1 cellular context compared by ENCODE assay signal in the genomic region with DNA sequence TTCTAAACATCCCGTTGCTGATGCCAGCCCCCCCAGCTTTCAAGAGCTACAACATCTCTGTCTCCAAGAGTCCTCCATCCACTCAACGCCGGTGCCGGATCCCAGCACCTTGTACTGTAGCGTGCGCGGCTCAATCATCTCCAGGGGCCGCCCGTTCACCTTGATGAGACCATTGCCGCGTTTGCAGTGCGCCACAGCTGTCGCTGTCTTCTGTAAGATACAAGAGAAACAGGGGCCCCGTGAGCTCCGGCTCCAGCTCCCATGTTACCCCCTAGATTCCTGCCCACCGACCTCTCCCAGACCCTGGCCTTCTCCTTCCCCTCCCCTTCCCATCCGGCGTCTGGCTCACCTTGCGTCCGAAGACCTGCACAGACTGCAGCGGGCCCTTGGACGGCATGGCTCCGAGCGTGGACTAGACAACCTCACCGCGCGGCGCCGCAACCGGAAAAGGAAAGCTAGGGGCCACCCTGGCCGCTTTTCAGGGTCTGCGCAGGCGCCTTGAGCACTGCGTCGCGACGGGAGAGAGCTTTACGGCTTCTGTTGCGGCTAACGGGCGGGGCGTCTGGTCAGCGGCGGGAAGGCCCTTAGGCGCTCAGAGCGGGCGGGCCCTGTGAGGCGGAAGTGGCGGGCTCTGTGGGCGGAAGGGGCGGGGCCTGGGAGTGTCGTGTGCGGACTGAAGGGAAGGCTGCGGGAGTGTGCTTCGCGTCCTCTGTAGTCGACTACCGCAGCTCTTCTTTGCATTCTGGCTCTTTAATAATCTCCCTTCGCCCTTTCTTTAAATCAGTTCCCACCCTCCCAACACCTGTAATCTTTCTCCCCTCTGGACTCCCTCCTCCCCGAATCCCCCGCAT.
TF ChIP-seq lines count a peak whose summit lies in the region.

A gene (minus strand): TSS at position 451 of the 851 bp plus-strand sequence. CDS start 54 bp downstream, at position 397.

TF ChIP-seq in K562, 482 proteins besides CTCF, POLR2A, EP300 and RAD21 (continued from another document and continues in another):
- TF ChIP-seq, protein P1, sequence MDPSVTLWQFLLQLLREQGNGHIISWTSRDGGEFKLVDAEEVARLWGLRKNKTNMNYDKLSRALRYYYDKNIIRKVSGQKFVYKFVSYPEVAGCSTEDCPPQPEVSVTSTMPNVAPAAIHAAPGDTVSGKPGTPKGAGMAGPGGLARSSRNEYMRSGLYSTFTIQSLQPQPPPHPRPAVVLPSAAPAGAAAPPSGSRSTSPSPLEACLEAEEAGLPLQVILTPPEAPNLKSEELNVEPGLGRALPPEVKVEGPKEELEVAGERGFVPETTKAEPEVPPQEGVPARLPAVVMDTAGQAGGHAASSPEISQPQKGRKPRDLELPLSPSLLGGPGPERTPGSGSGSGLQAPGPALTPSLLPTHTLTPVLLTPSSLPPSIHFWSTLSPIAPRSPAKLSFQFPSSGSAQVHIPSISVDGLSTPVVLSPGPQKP (CRISPR knock-in tag; IDR thresholded peaks at IDR 0.05) = no peak
- TF ChIP-seq SRSF9 (IDR thresholded peaks at IDR 0.05; ENCODE audit: borderline replicate concordance, low read depth, low read length) = no peak
- TF ChIP-seq, protein P2, sequence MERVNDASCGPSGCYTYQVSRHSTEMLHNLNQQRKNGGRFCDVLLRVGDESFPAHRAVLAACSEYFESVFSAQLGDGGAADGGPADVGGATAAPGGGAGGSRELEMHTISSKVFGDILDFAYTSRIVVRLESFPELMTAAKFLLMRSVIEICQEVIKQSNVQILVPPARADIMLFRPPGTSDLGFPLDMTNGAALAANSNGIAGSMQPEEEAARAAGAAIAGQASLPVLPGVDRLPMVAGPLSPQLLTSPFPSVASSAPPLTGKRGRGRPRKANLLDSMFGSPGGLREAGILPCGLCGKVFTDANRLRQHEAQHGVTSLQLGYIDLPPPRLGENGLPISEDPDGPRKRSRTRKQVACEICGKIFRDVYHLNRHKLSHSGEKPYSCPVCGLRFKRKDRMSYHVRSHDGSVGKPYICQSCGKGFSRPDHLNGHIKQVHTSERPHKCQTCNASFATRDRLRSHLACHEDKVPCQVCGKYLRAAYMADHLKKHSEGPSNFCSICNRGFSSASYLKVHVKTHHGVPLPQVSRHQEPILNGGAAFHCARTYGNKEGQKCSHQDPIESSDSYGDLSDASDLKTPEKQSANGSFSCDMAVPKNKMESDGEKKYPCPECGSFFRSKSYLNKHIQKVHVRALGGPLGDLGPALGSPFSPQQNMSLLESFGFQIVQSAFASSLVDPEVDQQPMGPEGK (CRISPR knock-in tag; IDR thresholded peaks at IDR 0.05; ENCODE audit: borderline replicate concordance) = no peak
- TF ChIP-seq IFI16 (CRISPR knock-in tag; IDR thresholded peaks at IDR 0.05) = no peak
- no peak for TF ChIP-seq ZNF785 (CRISPR knock-in tag; IDR thresholded peaks at IDR 0.05)
- no peak for TF ChIP-seq CBFA2T2 (conservative IDR thresholded peaks at IDR 0.05)
- peak in 1 of 2 experiments; percentile 96; a peak in 2 of 4 replicates for TF ChIP-seq HDAC1 (IDR thresholded peaks at IDR 0.05)
- TF ChIP-seq HOXB6 (CRISPR knock-in tag; IDR thresholded peaks at IDR 0.05; ENCODE audit: borderline replicate concordance) = no peak
- no peak for TF ChIP-seq XRCC3 (IDR thresholded peaks at IDR 0.05)
- TF ChIP-seq ELF2 (CRISPR knock-in tag; IDR thresholded peaks at IDR 0.05) = peak; percentile 73
- no peak for TF ChIP-seq TEAD4 (IDR thresholded peaks at IDR 0.05; ENCODE audit: low read length)
- TF ChIP-seq TEAD4 (CRISPR knock-in tag; IDR thresholded peaks at IDR 0.05; ENCODE audit: borderline replicate concordance) = no peak
- TF ChIP-seq BDP1 (IDR thresholded peaks at IDR 0.05; ENCODE audit: insufficient read depth, insufficient read length) = no peak
- TF ChIP-seq HCFC1 (IDR thresholded peaks at IDR 0.05; ENCODE audit: low read depth, low read length) = peak; percentile 66
- peak; percentile 97 for TF ChIP-seq POLR2H (tag; IDR thresholded peaks at IDR 0.05; ENCODE audit: low read depth)
- no peak for TF ChIP-seq TCFL5 (CRISPR knock-in tag; conservative IDR thresholded peaks at IDR 0.05)
- TF ChIP-seq, protein P3, sequence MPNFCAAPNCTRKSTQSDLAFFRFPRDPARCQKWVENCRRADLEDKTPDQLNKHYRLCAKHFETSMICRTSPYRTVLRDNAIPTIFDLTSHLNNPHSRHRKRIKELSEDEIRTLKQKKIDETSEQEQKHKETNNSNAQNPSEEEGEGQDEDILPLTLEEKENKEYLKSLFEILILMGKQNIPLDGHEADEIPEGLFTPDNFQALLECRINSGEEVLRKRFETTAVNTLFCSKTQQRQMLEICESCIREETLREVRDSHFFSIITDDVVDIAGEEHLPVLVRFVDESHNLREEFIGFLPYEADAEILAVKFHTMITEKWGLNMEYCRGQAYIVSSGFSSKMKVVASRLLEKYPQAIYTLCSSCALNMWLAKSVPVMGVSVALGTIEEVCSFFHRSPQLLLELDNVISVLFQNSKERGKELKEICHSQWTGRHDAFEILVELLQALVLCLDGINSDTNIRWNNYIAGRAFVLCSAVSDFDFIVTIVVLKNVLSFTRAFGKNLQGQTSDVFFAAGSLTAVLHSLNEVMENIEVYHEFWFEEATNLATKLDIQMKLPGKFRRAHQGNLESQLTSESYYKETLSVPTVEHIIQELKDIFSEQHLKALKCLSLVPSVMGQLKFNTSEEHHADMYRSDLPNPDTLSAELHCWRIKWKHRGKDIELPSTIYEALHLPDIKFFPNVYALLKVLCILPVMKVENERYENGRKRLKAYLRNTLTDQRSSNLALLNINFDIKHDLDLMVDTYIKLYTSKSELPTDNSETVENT (CRISPR knock-in tag; IDR thresholded peaks at IDR 0.05) = peak; percentile 24; the same call in 1 of the 2 replicates
- TF ChIP-seq ASH1L (IDR thresholded peaks at IDR 0.05; ENCODE audit: borderline replicate concordance, low read depth, partially characterized antibody) = no peak
- no peak for TF ChIP-seq BRD9 (IDR thresholded peaks at IDR 0.05; ENCODE audit: low read depth, partially characterized antibody)
- no peak for TF ChIP-seq MCM7 (IDR thresholded peaks at IDR 0.05)
- TF ChIP-seq DACH1 (IDR thresholded peaks at IDR 0.05; ENCODE audit: partially characterized antibody) = no peak
- no peak for TF ChIP-seq ZNF696 (CRISPR knock-in tag; conservative IDR thresholded peaks at IDR 0.05)
- no peak for TF ChIP-seq CREBBP (IDR thresholded peaks at IDR 0.05; ENCODE audit: low read depth, low read length)
- TF ChIP-seq STAG1 (CRISPR knock-in tag; IDR thresholded peaks at IDR 0.05; ENCODE audit: borderline replicate concordance) = no peak
- no peak for TF ChIP-seq ZNF699 (CRISPR knock-in tag; IDR thresholded peaks at IDR 0.05; ENCODE audit: insufficient replicate concordance)
- no peak for TF ChIP-seq ZKSCAN1 (IDR thresholded peaks at IDR 0.05; ENCODE audit: low read depth, low read length)
- TF ChIP-seq, protein P4, sequence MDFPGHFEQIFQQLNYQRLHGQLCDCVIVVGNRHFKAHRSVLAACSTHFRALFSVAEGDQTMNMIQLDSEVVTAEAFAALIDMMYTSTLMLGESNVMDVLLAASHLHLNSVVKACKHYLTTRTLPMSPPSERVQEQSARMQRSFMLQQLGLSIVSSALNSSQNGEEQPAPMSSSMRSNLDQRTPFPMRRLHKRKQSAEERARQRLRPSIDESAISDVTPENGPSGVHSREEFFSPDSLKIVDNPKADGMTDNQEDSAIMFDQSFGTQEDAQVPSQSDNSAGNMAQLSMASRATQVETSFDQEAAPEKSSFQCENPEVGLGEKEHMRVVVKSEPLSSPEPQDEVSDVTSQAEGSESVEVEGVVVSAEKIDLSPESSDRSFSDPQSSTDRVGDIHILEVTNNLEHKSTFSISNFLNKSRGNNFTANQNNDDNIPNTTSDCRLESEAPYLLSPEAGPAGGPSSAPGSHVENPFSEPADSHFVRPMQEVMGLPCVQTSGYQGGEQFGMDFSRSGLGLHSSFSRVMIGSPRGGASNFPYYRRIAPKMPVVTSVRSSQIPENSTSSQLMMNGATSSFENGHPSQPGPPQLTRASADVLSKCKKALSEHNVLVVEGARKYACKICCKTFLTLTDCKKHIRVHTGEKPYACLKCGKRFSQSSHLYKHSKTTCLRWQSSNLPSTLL (IDR thresholded peaks at IDR 0.05) = peak; percentile 99
- TF ChIP-seq HNRNPL (IDR thresholded peaks at IDR 0.05; ENCODE audit: low read depth, low read length) = no peak
- TF ChIP-seq, protein P5, sequence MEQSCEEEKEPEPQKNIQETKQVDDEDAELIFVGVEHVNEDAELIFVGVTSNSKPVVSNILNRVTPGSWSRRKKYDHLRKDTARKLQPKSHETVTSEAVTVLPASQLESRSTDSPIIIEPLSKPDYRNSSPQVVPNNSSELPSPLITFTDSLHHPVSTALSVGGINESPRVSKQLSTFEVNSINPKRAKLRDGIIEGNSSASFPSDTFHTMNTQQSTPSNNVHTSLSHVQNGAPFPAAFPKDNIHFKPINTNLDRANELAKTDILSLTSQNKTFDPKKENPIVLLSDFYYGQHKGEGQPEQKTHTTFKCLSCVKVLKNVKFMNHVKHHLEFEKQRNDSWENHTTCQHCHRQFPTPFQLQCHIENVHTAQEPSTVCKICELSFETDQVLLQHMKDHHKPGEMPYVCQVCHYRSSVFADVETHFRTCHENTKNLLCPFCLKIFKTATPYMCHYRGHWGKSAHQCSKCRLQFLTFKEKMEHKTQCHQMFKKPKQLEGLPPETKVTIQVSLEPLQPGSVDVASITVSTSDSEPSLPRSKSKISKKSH (CRISPR knock-in tag; IDR thresholded peaks at IDR 0.05) = no peak
- TF ChIP-seq KDM1A (IDR thresholded peaks at IDR 0.05) = no peak
- no peak; a peak in 1 of 3 replicates for TF ChIP-seq CBX3 (IDR thresholded peaks at IDR 0.05; ENCODE audit: borderline replicate concordance in 1 of 2, low read length in 2 of 2)
- TF ChIP-seq, protein P6, sequence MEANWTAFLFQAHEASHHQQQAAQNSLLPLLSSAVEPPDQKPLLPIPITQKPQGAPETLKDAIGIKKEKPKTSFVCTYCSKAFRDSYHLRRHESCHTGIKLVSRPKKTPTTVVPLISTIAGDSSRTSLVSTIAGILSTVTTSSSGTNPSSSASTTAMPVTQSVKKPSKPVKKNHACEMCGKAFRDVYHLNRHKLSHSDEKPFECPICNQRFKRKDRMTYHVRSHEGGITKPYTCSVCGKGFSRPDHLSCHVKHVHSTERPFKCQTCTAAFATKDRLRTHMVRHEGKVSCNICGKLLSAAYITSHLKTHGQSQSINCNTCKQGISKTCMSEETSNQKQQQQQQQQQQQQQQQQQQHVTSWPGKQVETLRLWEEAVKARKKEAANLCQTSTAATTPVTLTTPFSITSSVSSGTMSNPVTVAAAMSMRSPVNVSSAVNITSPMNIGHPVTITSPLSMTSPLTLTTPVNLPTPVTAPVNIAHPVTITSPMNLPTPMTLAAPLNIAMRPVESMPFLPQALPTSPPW (CRISPR knock-in tag; IDR thresholded peaks at IDR 0.05) = peak; percentile 78
- TF ChIP-seq ZNF41 (CRISPR knock-in tag; conservative IDR thresholded peaks at IDR 0.05) = no peak
- peak; percentile 93 for TF ChIP-seq CBX1 (IDR thresholded peaks at IDR 0.05; ENCODE audit: low read depth)
- peak; percentile 87 for TF ChIP-seq PML (IDR thresholded peaks at IDR 0.05; ENCODE audit: low read length)
- peak; percentile 97 for TF ChIP-seq GABPA (tag; conservative IDR thresholded peaks at IDR 0.05; ENCODE audit: low read depth)
- TF ChIP-seq, protein P7, sequence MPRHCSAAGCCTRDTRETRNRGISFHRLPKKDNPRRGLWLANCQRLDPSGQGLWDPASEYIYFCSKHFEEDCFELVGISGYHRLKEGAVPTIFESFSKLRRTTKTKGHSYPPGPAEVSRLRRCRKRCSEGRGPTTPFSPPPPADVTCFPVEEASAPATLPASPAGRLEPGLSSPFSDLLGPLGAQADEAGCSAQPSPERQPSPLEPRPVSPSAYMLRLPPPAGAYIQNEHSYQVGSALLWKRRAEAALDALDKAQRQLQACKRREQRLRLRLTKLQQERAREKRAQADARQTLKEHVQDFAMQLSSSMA (CRISPR knock-in tag; IDR thresholded peaks at IDR 0.05) = no peak
- TF ChIP-seq, protein P8, sequence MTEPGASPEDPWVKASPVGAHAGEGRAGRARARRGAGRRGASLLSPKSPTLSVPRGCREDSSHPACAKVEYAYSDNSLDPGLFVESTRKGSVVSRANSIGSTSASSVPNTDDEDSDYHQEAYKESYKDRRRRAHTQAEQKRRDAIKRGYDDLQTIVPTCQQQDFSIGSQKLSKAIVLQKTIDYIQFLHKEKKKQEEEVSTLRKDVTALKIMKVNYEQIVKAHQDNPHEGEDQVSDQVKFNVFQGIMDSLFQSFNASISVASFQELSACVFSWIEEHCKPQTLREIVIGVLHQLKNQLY (CRISPR knock-in tag; conservative IDR thresholded peaks at IDR 0.05) = no peak
- TF ChIP-seq RFX5 (IDR thresholded peaks at IDR 0.05; ENCODE audit: low read depth, low read length) = no peak
- TF ChIP-seq TGIF2 (CRISPR knock-in tag; IDR thresholded peaks at IDR 0.05) = peak; percentile 57; the same call in 1 of the 2 replicates
- TF ChIP-seq TRIM24 (IDR thresholded peaks at IDR 0.05) = no peak
- no peak for TF ChIP-seq ZNF445 (CRISPR knock-in tag; IDR thresholded peaks at IDR 0.05; ENCODE audit: low read depth)
- TF ChIP-seq LEF1 (IDR thresholded peaks at IDR 0.05) = peak; percentile 17; the same call in 1 of the 2 replicates
- TF ChIP-seq DIDO1 (tag; IDR thresholded peaks at IDR 0.05; ENCODE audit: low read depth) = no peak
- peak; percentile 72 for TF ChIP-seq FIP1L1 (IDR thresholded peaks at IDR 0.05; ENCODE audit: low read depth, low read length, poor library complexity, severe bottlenecking)
- peak; percentile 48; the same call in 1 of the 2 replicates for TF ChIP-seq GTF2E2 (tag; IDR thresholded peaks at IDR 0.05)
- TF ChIP-seq, protein P9, sequence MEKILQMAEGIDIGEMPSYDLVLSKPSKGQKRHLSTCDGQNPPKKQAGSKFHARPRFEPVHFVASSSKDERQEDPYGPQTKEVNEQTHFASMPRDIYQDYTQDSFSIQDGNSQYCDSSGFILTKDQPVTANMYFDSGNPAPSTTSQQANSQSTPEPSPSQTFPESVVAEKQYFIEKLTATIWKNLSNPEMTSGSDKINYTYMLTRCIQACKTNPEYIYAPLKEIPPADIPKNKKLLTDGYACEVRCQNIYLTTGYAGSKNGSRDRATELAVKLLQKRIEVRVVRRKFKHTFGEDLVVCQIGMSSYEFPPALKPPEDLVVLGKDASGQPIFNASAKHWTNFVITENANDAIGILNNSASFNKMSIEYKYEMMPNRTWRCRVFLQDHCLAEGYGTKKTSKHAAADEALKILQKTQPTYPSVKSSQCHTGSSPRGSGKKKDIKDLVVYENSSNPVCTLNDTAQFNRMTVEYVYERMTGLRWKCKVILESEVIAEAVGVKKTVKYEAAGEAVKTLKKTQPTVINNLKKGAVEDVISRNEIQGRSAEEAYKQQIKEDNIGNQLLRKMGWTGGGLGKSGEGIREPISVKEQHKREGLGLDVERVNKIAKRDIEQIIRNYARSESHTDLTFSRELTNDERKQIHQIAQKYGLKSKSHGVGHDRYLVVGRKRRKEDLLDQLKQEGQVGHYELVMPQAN (IDR thresholded peaks at IDR 0.05; ENCODE audit: borderline replicate concordance) = peak; percentile 98
- TF ChIP-seq BRCA1 (IDR thresholded peaks at IDR 0.05) = no peak
- no peak for TF ChIP-seq BRCA1 (CRISPR knock-in tag; IDR thresholded peaks at IDR 0.05)
- TF ChIP-seq, protein P10, sequence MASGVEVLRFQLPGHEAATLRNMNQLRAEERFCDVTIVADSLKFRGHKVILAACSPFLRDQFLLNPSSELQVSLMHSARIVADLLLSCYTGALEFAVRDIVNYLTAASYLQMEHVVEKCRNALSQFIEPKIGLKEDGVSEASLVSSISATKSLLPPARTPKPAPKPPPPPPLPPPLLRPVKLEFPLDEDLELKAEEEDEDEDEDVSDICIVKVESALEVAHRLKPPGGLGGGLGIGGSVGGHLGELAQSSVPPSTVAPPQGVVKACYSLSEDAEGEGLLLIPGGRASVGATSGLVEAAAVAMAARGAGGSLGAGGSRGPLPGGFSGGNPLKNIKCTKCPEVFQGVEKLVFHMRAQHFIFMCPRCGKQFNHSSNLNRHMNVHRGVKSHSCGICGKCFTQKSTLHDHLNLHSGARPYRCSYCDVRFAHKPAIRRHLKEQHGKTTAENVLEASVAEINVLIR (CRISPR knock-in tag; IDR thresholded peaks at IDR 0.05) = no peak
- TF ChIP-seq FOXP1 (CRISPR knock-in tag; IDR thresholded peaks at IDR 0.05) = peak; percentile 88
- no peak; the same call in 1 of the 2 replicates for TF ChIP-seq OTX1 (CRISPR knock-in tag; IDR thresholded peaks at IDR 0.05)
